In the genomic region with DNA sequence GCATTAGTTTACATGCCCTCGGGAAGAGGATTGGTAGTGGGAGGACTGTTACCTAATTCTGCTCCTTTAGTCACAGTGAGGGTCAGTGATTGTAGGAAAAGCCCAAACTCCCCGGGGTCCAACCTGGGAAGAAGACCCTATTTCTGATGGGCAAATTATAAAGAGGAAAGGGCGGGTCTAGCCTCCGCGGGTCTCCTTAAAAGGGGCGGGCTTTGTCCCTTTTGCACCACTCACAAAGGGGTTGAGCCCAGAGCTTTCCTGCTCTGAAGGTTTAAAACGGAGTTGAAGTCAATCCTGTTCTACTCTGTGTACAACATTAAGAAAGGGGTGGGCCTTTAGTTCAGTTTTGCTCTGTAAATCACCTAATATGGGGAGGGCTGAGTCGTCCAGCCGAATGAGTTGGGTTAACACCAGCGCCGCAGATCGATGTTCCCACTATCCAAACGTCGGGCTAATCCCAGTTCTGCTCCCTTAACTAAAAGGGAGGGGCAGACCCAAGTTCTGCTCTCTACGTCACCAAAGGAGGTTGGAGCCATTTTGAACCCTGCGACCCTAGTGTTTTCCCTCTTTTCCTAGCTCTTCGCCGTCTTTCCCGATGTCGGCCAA, we compare ENCODE assay signal across 1 cellular context.
TF ChIP-seq lines count a peak whose summit lies in the region.

No MANE protein-coding gene starts in this region.

TF ChIP-seq in HepG2, 621 proteins besides CTCF, POLR2A, EP300 and RAD21 (continued from another document and continues in another):
- TF ChIP-seq TBX2 (CRISPR knock-in tag; IDR thresholded peaks at IDR 0.05; ENCODE audit: borderline replicate concordance) (no peak), ASH2L (IDR thresholded peaks at IDR 0.05; ENCODE audit: insufficient read length, low read depth, low read length) (peak; percentile 5), RBAK (CRISPR knock-in tag; IDR thresholded peaks at IDR 0.05) (no peak), SCMH1 (CRISPR knock-in tag; IDR thresholded peaks at IDR 0.05; ENCODE audit: borderline replicate concordance) (no peak), KMT2B (CRISPR knock-in tag; IDR thresholded peaks at IDR 0.05) (no peak), ZNF160 (CRISPR knock-in tag; IDR thresholded peaks at IDR 0.05) (no peak), ATF1 (CRISPR knock-in tag; IDR thresholded peaks at IDR 0.05) (peak; percentile 78; the same call in 1 of the 2 replicates), KLF9 (CRISPR knock-in tag; IDR thresholded peaks at IDR 0.05; ENCODE audit: low read depth) (peak; percentile 35; the same call in 1 of the 2 replicates), GABPB1 (CRISPR knock-in tag; IDR thresholded peaks at IDR 0.05) (no peak), CC2D1A (CRISPR knock-in tag; IDR thresholded peaks at IDR 0.05) (no peak), SPEN (CRISPR knock-in tag; IDR thresholded peaks at IDR 0.05; ENCODE audit: low read depth) (no peak; the same call in 1 of the 2 replicates), KDM5B (CRISPR knock-in tag; IDR thresholded peaks at IDR 0.05; ENCODE audit: borderline replicate concordance) (peak; percentile 27; the same call in 1 of the 2 replicates), NCOA5 (CRISPR knock-in tag; IDR thresholded peaks at IDR 0.05) (no peak), ZNF501 (CRISPR knock-in tag; IDR thresholded peaks at IDR 0.05) (peak; percentile 77; the same call in 1 of the 2 replicates), ZNF605 (CRISPR knock-in tag; IDR thresholded peaks at IDR 0.05) (peak; percentile 67; the same call in 1 of the 2 replicates), RFXANK (CRISPR knock-in tag; IDR thresholded peaks at IDR 0.05) (no peak; the same call in 1 of the 2 replicates), ZNF468 (CRISPR knock-in tag; IDR thresholded peaks at IDR 0.05) (no peak), NFRKB (IDR thresholded peaks at IDR 0.05) (no peak), SOX13 (IDR thresholded peaks at IDR 0.05) (no peak), SOX13 (CRISPR knock-in tag; conservative IDR thresholded peaks at IDR 0.05 in 1 of 2, IDR thresholded peaks at IDR 0.05 in 1 of 2) (0 out of 4 replicates have a peak, but pooled peaks of 1 of the 2 experiments have one; percentile 14), SOX5 (CRISPR knock-in tag; IDR thresholded peaks at IDR 0.05; ENCODE audit: borderline replicate concordance) (no peak; the same call in 1 of the 2 replicates), RARA (CRISPR knock-in tag; IDR thresholded peaks at IDR 0.05) (0 out of 2 replicates have a peak, but pooled peaks have one; percentile 33), ZNF563 (CRISPR knock-in tag; IDR thresholded peaks at IDR 0.05) (peak; percentile 63), ZNF382 (CRISPR knock-in tag; IDR thresholded peaks at IDR 0.05; ENCODE audit: borderline replicate concordance) (no peak), ZNF556 (CRISPR knock-in tag; IDR thresholded peaks at IDR 0.05; ENCODE audit: borderline replicate concordance) (peak; percentile 64; the same call in 1 of the 2 replicates), TARDBP (CRISPR knock-in tag; IDR thresholded peaks at IDR 0.05) (0 out of 2 replicates have a peak, but pooled peaks have one; percentile 49), KLF16 (CRISPR knock-in tag; IDR thresholded peaks at IDR 0.05) (no peak; a peak in 1 of 4 replicates), KDM4B (CRISPR knock-in tag; IDR thresholded peaks at IDR 0.05) (no peak; the same call in 1 of the 2 replicates), NFIB (CRISPR knock-in tag; IDR thresholded peaks at IDR 0.05; ENCODE audit: borderline replicate concordance) (no peak), HOXA3 (CRISPR knock-in tag; IDR thresholded peaks at IDR 0.05) (peak; percentile 91), SMAD1 (CRISPR knock-in tag; IDR thresholded peaks at IDR 0.05; ENCODE audit: borderline replicate concordance, low read depth) (peak; percentile 35; the same call in 1 of the 2 replicates), EEA1 (CRISPR knock-in tag; IDR thresholded peaks at IDR 0.05; ENCODE audit: borderline replicate concordance) (peak; percentile 55; the same call in 1 of the 2 replicates), ZNF44 (CRISPR knock-in tag; IDR thresholded peaks at IDR 0.05) (no peak), ZNF670 (CRISPR knock-in tag; IDR thresholded peaks at IDR 0.05; ENCODE audit: borderline replicate concordance) (no peak), ZNF256 (CRISPR knock-in tag; conservative IDR thresholded peaks at IDR 0.05) (no peak), ZNF446 (CRISPR knock-in tag; IDR thresholded peaks at IDR 0.05) (no peak)
- TF ChIP-seq, protein P1, sequence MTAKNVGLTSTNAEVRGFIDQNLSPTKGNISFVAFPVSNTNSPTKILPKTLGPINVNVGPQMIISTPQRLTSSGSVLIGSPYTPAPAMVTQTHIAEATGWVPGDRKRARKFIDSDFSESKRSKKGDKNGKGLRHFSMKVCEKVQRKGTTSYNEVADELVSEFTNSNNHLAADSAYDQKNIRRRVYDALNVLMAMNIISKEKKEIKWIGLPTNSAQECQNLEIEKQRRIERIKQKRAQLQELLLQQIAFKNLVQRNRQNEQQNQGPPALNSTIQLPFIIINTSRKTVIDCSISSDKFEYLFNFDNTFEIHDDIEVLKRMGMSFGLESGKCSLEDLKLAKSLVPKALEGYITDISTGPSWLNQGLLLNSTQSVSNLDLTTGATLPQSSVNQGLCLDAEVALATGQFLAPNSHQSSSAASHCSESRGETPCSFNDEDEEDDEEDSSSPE (CRISPR knock-in tag; IDR thresholded peaks at IDR 0.05), result peak; percentile 79
- TF ChIP-seq, protein P2, sequence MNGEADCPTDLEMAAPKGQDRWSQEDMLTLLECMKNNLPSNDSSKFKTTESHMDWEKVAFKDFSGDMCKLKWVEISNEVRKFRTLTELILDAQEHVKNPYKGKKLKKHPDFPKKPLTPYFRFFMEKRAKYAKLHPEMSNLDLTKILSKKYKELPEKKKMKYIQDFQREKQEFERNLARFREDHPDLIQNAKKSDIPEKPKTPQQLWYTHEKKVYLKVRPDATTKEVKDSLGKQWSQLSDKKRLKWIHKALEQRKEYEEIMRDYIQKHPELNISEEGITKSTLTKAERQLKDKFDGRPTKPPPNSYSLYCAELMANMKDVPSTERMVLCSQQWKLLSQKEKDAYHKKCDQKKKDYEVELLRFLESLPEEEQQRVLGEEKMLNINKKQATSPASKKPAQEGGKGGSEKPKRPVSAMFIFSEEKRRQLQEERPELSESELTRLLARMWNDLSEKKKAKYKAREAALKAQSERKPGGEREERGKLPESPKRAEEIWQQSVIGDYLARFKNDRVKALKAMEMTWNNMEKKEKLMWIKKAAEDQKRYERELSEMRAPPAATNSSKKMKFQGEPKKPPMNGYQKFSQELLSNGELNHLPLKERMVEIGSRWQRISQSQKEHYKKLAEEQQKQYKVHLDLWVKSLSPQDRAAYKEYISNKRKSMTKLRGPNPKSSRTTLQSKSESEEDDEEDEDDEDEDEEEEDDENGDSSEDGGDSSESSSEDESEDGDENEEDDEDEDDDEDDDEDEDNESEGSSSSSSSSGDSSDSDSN (CRISPR knock-in tag; IDR thresholded peaks at IDR 0.05), result no peak
- TF ChIP-seq, protein P3, sequence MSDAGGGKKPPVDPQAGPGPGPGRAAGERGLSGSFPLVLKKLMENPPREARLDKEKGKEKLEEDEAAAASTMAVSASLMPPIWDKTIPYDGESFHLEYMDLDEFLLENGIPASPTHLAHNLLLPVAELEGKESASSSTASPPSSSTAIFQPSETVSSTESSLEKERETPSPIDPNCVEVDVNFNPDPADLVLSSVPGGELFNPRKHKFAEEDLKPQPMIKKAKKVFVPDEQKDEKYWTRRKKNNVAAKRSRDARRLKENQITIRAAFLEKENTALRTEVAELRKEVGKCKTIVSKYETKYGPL (CRISPR knock-in tag; IDR thresholded peaks at IDR 0.05), result no peak
- TF ChIP-seq, protein P4, sequence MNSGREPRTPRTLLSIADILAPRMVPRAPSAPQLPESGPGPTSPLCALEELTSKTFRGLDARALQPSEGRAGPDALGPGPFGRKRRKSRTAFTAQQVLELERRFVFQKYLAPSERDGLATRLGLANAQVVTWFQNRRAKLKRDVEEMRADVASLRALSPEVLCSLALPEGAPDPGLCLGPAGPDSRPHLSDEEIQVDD (CRISPR knock-in tag; IDR thresholded peaks at IDR 0.05; ENCODE audit: borderline replicate concordance), result no peak
- TF ChIP-seq, protein P5, sequence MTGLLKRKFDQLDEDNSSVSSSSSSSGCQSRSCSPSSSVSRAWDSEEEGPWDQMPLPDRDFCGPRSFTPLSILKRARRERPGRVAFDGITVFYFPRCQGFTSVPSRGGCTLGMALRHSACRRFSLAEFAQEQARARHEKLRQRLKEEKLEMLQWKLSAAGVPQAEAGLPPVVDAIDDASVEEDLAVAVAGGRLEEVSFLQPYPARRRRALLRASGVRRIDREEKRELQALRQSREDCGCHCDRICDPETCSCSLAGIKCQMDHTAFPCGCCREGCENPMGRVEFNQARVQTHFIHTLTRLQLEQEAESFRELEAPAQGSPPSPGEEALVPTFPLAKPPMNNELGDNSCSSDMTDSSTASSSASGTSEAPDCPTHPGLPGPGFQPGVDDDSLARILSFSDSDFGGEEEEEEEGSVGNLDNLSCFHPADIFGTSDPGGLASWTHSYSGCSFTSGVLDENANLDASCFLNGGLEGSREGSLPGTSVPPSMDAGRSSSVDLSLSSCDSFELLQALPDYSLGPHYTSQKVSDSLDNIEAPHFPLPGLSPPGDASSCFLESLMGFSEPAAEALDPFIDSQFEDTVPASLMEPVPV (CRISPR knock-in tag; IDR thresholded peaks at IDR 0.05), result no peak
- TF ChIP-seq, protein P6, sequence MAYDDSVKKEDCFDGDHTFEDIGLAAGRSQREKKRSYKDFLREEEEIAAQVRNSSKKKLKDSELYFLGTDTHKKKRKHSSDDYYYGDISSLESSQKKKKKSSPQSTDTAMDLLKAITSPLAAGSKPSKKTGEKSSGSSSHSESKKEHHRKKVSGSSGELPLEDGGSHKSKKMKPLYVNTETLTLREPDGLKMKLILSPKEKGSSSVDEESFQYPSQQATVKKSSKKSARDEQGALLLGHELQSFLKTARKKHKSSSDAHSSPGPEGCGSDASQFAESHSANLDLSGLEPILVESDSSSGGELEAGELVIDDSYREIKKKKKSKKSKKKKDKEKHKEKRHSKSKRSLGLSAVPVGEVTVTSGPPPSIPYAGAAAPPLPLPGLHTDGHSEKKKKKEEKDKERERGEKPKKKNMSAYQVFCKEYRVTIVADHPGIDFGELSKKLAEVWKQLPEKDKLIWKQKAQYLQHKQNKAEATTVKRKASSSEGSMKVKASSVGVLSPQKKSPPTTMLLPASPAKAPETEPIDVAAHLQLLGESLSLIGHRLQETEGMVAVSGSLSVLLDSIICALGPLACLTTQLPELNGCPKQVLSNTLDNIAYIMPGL (CRISPR knock-in tag; IDR thresholded peaks at IDR 0.05; ENCODE audit: borderline replicate concordance in 1 of 2, low read depth in 1 of 2), result peak; percentile 11 to 51; a peak in 2 of 4 replicates
- TF ChIP-seq, protein P7, sequence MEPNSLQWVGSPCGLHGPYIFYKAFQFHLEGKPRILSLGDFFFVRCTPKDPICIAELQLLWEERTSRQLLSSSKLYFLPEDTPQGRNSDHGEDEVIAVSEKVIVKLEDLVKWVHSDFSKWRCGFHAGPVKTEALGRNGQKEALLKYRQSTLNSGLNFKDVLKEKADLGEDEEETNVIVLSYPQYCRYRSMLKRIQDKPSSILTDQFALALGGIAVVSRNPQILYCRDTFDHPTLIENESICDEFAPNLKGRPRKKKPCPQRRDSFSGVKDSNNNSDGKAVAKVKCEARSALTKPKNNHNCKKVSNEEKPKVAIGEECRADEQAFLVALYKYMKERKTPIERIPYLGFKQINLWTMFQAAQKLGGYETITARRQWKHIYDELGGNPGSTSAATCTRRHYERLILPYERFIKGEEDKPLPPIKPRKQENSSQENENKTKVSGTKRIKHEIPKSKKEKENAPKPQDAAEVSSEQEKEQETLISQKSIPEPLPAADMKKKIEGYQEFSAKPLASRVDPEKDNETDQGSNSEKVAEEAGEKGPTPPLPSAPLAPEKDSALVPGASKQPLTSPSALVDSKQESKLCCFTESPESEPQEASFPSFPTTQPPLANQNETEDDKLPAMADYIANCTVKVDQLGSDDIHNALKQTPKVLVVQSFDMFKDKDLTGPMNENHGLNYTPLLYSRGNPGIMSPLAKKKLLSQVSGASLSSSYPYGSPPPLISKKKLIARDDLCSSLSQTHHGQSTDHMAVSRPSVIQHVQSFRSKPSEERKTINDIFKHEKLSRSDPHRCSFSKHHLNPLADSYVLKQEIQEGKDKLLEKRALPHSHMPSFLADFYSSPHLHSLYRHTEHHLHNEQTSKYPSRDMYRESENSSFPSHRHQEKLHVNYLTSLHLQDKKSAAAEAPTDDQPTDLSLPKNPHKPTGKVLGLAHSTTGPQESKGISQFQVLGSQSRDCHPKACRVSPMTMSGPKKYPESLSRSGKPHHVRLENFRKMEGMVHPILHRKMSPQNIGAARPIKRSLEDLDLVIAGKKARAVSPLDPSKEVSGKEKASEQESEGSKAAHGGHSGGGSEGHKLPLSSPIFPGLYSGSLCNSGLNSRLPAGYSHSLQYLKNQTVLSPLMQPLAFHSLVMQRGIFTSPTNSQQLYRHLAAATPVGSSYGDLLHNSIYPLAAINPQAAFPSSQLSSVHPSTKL (CRISPR knock-in tag; IDR thresholded peaks at IDR 0.05), result peak; percentile 3; the same call in 1 of the 2 replicates
- TF ChIP-seq, protein P8, sequence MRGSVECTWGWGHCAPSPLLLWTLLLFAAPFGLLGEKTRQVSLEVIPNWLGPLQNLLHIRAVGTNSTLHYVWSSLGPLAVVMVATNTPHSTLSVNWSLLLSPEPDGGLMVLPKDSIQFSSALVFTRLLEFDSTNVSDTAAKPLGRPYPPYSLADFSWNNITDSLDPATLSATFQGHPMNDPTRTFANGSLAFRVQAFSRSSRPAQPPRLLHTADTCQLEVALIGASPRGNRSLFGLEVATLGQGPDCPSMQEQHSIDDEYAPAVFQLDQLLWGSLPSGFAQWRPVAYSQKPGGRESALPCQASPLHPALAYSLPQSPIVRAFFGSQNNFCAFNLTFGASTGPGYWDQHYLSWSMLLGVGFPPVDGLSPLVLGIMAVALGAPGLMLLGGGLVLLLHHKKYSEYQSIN (CRISPR knock-in tag; IDR thresholded peaks at IDR 0.05; ENCODE audit: borderline replicate concordance), result no peak
- TF ChIP-seq, protein P9, sequence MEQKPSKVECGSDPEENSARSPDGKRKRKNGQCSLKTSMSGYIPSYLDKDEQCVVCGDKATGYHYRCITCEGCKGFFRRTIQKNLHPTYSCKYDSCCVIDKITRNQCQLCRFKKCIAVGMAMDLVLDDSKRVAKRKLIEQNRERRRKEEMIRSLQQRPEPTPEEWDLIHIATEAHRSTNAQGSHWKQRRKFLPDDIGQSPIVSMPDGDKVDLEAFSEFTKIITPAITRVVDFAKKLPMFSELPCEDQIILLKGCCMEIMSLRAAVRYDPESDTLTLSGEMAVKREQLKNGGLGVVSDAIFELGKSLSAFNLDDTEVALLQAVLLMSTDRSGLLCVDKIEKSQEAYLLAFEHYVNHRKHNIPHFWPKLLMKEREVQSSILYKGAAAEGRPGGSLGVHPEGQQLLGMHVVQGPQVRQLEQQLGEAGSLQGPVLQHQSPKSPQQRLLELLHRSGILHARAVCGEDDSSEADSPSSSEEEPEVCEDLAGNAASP (CRISPR knock-in tag; IDR thresholded peaks at IDR 0.05; ENCODE audit: borderline replicate concordance), result peak; percentile 2; the same call in 1 of the 2 replicates
